14 cellular contexts compared by ENCODE assay signal in the genomic region with DNA sequence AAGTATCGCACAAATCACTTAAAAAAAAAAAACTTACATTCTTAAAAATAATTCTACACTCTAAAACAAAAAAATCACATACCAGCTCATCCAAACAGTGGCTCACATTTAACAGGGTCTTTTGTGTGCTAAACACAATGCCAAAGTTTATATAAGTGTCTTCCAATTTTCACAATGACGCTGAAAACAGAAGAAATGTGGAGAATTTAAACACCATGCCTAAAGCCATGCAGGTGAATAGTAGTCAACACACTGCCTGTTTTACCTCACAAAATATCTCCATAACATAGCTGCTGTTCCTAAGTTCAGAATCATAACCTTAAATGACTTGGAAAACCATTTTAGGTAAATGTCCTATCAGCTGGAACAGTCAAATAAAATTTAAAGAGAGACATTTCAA. TPM values are rescaled to one million over a fixed set of nuclear protein-coding genes. Genes with fewer than 3 reads are reported as not detected.
DNase-seq lines count a peak whose midpoint lies in the region; ATAC-seq and TF ChIP-seq lines count a peak whose summit lies in the region.
"Had no signal": no experiment of that assay in that cellular context is flagged by ENCODE, and none has a peak within 500 bp of the region (broad histone marks: within the 10 kb centered on the region; RNA-seq: fewer than 3 reads in every experiment).

No MANE protein-coding gene starts in this region.

- H3K27me3 Mint-ChIP-seq in GM23338 (ENCODE audit: insufficient read depth, low read depth, poor library complexity) = no peaks in the 10 kb centered on the region

- 0 out of 2 replicates have a peak, but pooled peaks cover 2% of the 10 kb centered on the region for H3K36me3 ChIP-seq in ACC112 (ENCODE audit: insufficient read depth, low read length)
- no peaks in the 10 kb centered on the region; the same call in 1 of the 2 replicates for H3K36me3 ChIP-seq in GM23338 (ENCODE audit: insufficient read depth)
- H3K36me3 ChIP-seq in brain microvascular endothelial cell (replicated peaks) = peaks cover 9% of the 10 kb centered on the region
- peaks cover 7% of the 10 kb centered on the region for H3K36me3 ChIP-seq in osteoblast (ENCODE audit: insufficient read depth, low read length)
- no peaks in the 10 kb centered on the region for H3K36me3 ChIP-seq in ovary
- H3K36me3 ChIP-seq: BE2C had no signal

- in situ Hi-C loops in brain microvascular endothelial cell (cut with HindIII; ENCODE audit: low pct_ligation_motif_present, low sequenced_read_pairs) = no loop called here

- peak overlapping the region; percentile 32; the same call in 1 of the 2 replicates for H3K27ac Mint-ChIP-seq in GM23338
- H3K27ac Mint-ChIP-seq: CD8-positive, alpha-beta T cell had no signal

- intact Hi-C loops in ovary (cut with DNase I) = no loop called here

- 85 to 89% (median 85%) methylated on average over 2 of the region's 2 CpGs for WGBS in ovary, 3 donors

- peaks cover 15% of the 10 kb centered on the region for H3K4me1 Mint-ChIP-seq in GM23338

- no peak for TF ChIP-seq CTCF in GM23338 (conservative IDR thresholded peaks at IDR 0.05; ENCODE audit: low read depth in 2 of 2)
- no peak for TF ChIP-seq CTCF in brain microvascular endothelial cell (IDR thresholded peaks at IDR 0.05; ENCODE audit: low read depth, low read length, missing control alignments)
- no peak for TF ChIP-seq CTCF in osteoblast (IDR thresholded peaks at IDR 0.05; ENCODE audit: extremely low read depth, low read depth, low read length)
- TF ChIP-seq CTCF in ovary (IDR thresholded peaks at IDR 0.05) = no peak

- no peak for TF ChIP-seq EP300 in ovary (IDR thresholded peaks at IDR 0.05)

- H3K79me2 ChIP-seq in ACC112 (ENCODE audit: control insufficient read depth, insufficient read depth, low read length, unreplicated experiment) (peaks cover 44% of the 10 kb centered on the region), GM23338 (replicated peaks; ENCODE audit: insufficient read depth) (peaks cover 99% of the 10 kb centered on the region), osteoblast (ENCODE audit: insufficient read depth, low read length) (peaks cover 75% of the 10 kb centered on the region)

- DNase-seq in GM23338 (ENCODE audit: low spot score) = no peak
- DNase-seq in brain microvascular endothelial cell = no peak
- no peak for DNase-seq in osteoblast (ENCODE audit: insufficient read length, low spot score, missing footprints)
- DNase-seq in ovary = no peak
- DNase-seq in HCEC 1CT = no peak
- DNase-seq: BE2C; CD8-positive, alpha-beta T cell; COR-L47; DMS153; DMS79 treated with DMSO at 0.1 percent for 48 hours had no signal

- no peaks in the 10 kb centered on the region for H3K9me3 Mint-ChIP-seq in GM23338
- H3K9me3 Mint-ChIP-seq: CD8-positive, alpha-beta T cell had no signal

- 0 out of 2 replicates have a peak overlapping the region, but pooled peaks have one; percentile 2 for H3K27ac ChIP-seq in ACC112 (ENCODE audit: low read depth, low read length)
- no peak overlapping the region for H3K27ac ChIP-seq in GM23338 (ENCODE audit: low read depth)
- peak overlapping the region; percentile 2 for H3K27ac ChIP-seq in brain microvascular endothelial cell
- H3K27ac ChIP-seq in osteoblast (ENCODE audit: low read depth, low read length) = peak overlapping the region; percentile 32
- H3K27ac ChIP-seq in ovary = no peak overlapping the region
- H3K27ac ChIP-seq: C4-2B, HL-60 had no signal

- H3K4me3 ChIP-seq in ACC112 (ENCODE audit: low read depth, low read length) (no peak overlapping the region), GM23338 (no peak overlapping the region), brain microvascular endothelial cell (ENCODE audit: low read depth, low read length) (no peak overlapping the region), osteoblast (ENCODE audit: insufficient read depth, low read length) (no peak overlapping the region), ovary (no peak overlapping the region)

- H2AFZ ChIP-seq in ACC112 (ENCODE audit: low read length, unreplicated experiment) (no peak overlapping the region), GM23338 (no peak overlapping the region), osteoblast (ENCODE audit: low read length) (no peak overlapping the region)

- no peaks in the 10 kb centered on the region for H3K9me2 ChIP-seq in GM23338 (ENCODE audit: insufficient read depth)

- H3K9me3 ChIP-seq in osteoblast (ENCODE audit: low read depth, low read length) (no peaks in the 10 kb centered on the region), ovary (no peaks in the 10 kb centered on the region)
- H3K9me3 ChIP-seq: BE2C had no signal

- H3K4me2 ChIP-seq in GM23338 (no peak overlapping the region), osteoblast (ENCODE audit: insufficient read depth, low read length) (peak overlapping the region; percentile 9)

- H3K4me1 ChIP-seq in ACC112 (ENCODE audit: control insufficient read depth, insufficient read depth, low read length, unreplicated experiment) (peaks cover 37% of the 10 kb centered on the region), GM23338 (ENCODE audit: insufficient read depth) (peaks cover 6% of the 10 kb centered on the region), osteoblast (ENCODE audit: insufficient read depth, low read length) (peaks cover 40% of the 10 kb centered on the region), ovary (ENCODE audit: insufficient read depth) (peaks cover 14% of the 10 kb centered on the region)
- H3K4me1 ChIP-seq: BE2C had no signal

- H3K36me3 Mint-ChIP-seq in GM23338 (ENCODE audit: low read depth) = peaks cover 19% of the 10 kb centered on the region
- H3K36me3 Mint-ChIP-seq: CD8-positive, alpha-beta T cell had no signal

- TF ChIP-seq POLR2A in ovary (IDR thresholded peaks at IDR 0.05) = no peak

- H3K27me3 ChIP-seq in ACC112 (ENCODE audit: insufficient read depth, low read length) = no peaks in the 10 kb centered on the region
- no peaks in the 10 kb centered on the region for H3K27me3 ChIP-seq in GM23338 (ENCODE audit: insufficient read depth)
- H3K27me3 ChIP-seq in brain microvascular endothelial cell (replicated peaks) = no peaks in the 10 kb centered on the region
- no peaks in the 10 kb centered on the region for H3K27me3 ChIP-seq in osteoblast (ENCODE audit: insufficient read depth, low read length)
- no peaks in the 10 kb centered on the region for H3K27me3 ChIP-seq in ovary

- H4K20me1 ChIP-seq in GM23338 (replicated peaks; ENCODE audit: insufficient read depth) (peaks cover 39% of the 10 kb centered on the region; the same call in 1 of the 2 replicates), osteoblast (ENCODE audit: insufficient read depth, low read length) (peaks cover 49% of the 10 kb centered on the region)

- H3K4me3 Mint-ChIP-seq in GM23338 = no peak overlapping the region
- H3K4me3 Mint-ChIP-seq: CD8-positive, alpha-beta T cell had no signal

- ATAC-seq in GM23338 (no peak), GM21526 (IDR thresholded peaks at IDR 0.05; ENCODE audit: low FRiP score, unreplicated experiment) (no peak)
- ATAC-seq: CD8-positive, alpha-beta T cell had no signal

- no peaks in the 10 kb centered on the region for H3F3A ChIP-seq in GM23338 (replicated peaks; ENCODE audit: low read depth)

TF ChIP-seq in GM23338, 12 proteins besides CTCF, POLR2A, EP300 and RAD21:
- no peak for TF ChIP-seq STAT1 (IDR thresholded peaks at IDR 0.05; ENCODE audit: unreplicated experiment)
- TF ChIP-seq EZH2phosphoT487 (IDR thresholded peaks at IDR 0.05; ENCODE audit: unreplicated experiment) = no peak
- TF ChIP-seq, protein P1, sequence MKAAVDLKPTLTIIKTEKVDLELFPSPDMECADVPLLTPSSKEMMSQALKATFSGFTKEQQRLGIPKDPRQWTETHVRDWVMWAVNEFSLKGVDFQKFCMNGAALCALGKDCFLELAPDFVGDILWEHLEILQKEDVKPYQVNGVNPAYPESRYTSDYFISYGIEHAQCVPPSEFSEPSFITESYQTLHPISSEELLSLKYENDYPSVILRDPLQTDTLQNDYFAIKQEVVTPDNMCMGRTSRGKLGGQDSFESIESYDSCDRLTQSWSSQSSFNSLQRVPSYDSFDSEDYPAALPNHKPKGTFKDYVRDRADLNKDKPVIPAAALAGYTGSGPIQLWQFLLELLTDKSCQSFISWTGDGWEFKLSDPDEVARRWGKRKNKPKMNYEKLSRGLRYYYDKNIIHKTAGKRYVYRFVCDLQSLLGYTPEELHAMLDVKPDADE (IDR thresholded peaks at IDR 0.05) = no peak
- no peak for TF ChIP-seq POLR2AphosphoS5 (IDR thresholded peaks at IDR 0.05; ENCODE audit: low read depth)

RNA-seq across cellular contexts. Expression of a gene that starts 55.0 kb away (rescaled TPM):
- total RNA-seq in GM23338 (2014; rRNA removed; shearing (Covaris generic)) = 145 and 154 TPM in 2 replicates
- polyA plus RNA-seq in GM23338 (2016; fragmentation: Nextera tagmentation; extraction: Ambion mirVana) (35.0 and 35.2 TPM in 2 replicates), ovary (10 to 100 TPM in 1 of 2 donors, 1 to 10 TPM in 1; 10.0 to 27.8 TPM)
- total RNA-seq in osteoblast (62.6 and 69.5 TPM in 2 replicates), ovary (10 to 100 TPM; 17.5 to 93.3 (median 27.8) TPM)

Comparison
In these comparisons a context has a peak if more than half of its experiments do, and no peak if none do; other contexts are left out.
1. H3K27ac ChIP-seq: peak in ACC112 (single experiment), brain microvascular endothelial cell (single experiment) and osteoblast (single experiment); none in GM23338 (single experiment) and ovary (0 of 2).